ENCODE assay signal across 1 cellular context in the genomic region with DNA sequence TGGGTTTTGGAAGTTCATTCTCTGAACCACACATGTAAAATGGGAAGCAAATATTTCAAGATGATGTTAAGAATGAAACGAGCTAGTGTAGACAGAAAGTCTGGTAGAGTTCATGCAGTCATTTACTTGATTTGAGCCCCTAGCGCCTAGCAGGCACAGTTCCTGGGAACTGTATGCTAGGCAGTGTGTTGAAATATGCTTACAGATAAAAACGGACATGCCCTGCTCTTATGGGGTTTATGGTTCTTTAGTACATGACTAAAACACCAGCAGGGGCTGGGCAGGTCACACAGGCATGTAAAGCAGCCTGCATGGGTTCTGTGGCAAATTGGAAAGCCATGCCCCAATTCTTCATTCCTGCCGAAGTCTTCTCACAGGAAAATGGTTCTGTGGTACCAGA.
A peak's percentile ranks its signal among the peaks of the same experiment; 100 is the strongest.
TF ChIP-seq lines count a peak whose summit lies in the region.

No MANE protein-coding gene starts in this region.

TF ChIP-seq in HepG2, 621 proteins besides CTCF, POLR2A, EP300 and RAD21:
- TF ChIP-seq MATR3 (CRISPR knock-in tag; IDR thresholded peaks at IDR 0.05): no peak
- peak; percentile 47; the same call in 1 of the 2 replicates for TF ChIP-seq GZF1 (CRISPR knock-in tag; IDR thresholded peaks at IDR 0.05)
